Comparison of ENCODE assay signal across 24 cellular contexts in genomic region chr10:7281429-7281828, GRCh38.
A peak's percentile ranks its signal among the peaks of the same experiment; 100 is the strongest.
DNase-seq lines count a peak whose midpoint lies in the region; ATAC-seq, FAIRE-seq and TF ChIP-seq lines count a peak whose summit lies in the region.
"Had no signal": no experiment of that assay in that cellular context is flagged by ENCODE, and none has a peak within 500 bp of the region (broad histone marks: within the 10 kb centered on the region; RNA-seq: fewer than 3 reads in every experiment).

No MANE protein-coding gene starts in this region.

- ATAC-seq in stimulated activated naive CD8-positive, alpha-beta T cell treated with anti-CD3 and anti-CD28 coated beads, Interleukin-15, Interleukin-2, amounts not matched to agents 100 U/mL and 50 U/mL, for 24 hours = no peak
- ATAC-seq in K562 = 0 out of 3 replicates have a peak, but pooled peaks have one; percentile 48
- no peak for ATAC-seq in naive thymus-derived CD4-positive, alpha-beta T cell
- ATAC-seq: HCT116 had no signal

- no peak overlapping the region for H4K8ac ChIP-seq in H9 (replicated peaks; ENCODE audit: insufficient read length, low read depth, low read length)

- no peaks in the 10 kb centered on the region for H3K9me3 Mint-ChIP-seq in stimulated activated naive CD8-positive, alpha-beta T cell treated with anti-CD3 and anti-CD28 coated beads, Interleukin-15, Interleukin-2, amounts not matched to agents 100 ng/mL and 50 ng/mL, for 24 hours
- no peaks in the 10 kb centered on the region for H3K9me3 Mint-ChIP-seq in naive thymus-derived CD4-positive, alpha-beta T cell
- H3K9me3 Mint-ChIP-seq in H9 = no peaks in the 10 kb centered on the region
- H3K9me3 Mint-ChIP-seq: CD8-positive, alpha-beta memory T cell; IgD-negative memory B cell had no signal

- H3K4me3 Mint-ChIP-seq in stimulated activated naive CD8-positive, alpha-beta T cell treated with anti-CD3 and anti-CD28 coated beads, Interleukin-15, Interleukin-2, amounts not matched to agents 100 ng/mL and 50 ng/mL, for 24 hours = no peak overlapping the region
- no peak overlapping the region for H3K4me3 Mint-ChIP-seq in naive thymus-derived CD4-positive, alpha-beta T cell
- no peak overlapping the region for H3K4me3 Mint-ChIP-seq in H9
- H3K4me3 Mint-ChIP-seq: B cell; CD8-positive, alpha-beta memory T cell; IgD-negative memory B cell had no signal

- H3K27ac ChIP-seq in K562 (ENCODE audit: extremely low read depth, low read depth, low read length) (no peak overlapping the region), H9 (ENCODE audit: insufficient read length, low read depth, low read length) (no peak overlapping the region)
- no peak overlapping the region for H3K27ac ChIP-seq in naive thymus-derived CD4-positive, alpha-beta T cell (ENCODE audit: low read depth, low read length)
- H3K27ac ChIP-seq: C4-2B, HL-60 had no signal

- no peak for DNase-seq in stimulated activated naive CD8-positive, alpha-beta T cell treated with anti-CD3 and anti-CD28 coated beads, Interleukin-15, Interleukin-2, amounts not matched to agents 100 U/mL and 50 U/mL, for 24 hours
- DNase-seq in K562 (ENCODE audit: extremely low read depth in 1 of 4, low spot score in 3 of 4) = peak in 3 of 4 experiments; percentile 23 to 45 (median 44)
- DNase-seq in naive thymus-derived CD4-positive, alpha-beta T cell = no peak
- DNase-seq in cerebellum (ENCODE audit: low spot score) = no peak
- DNase-seq in NCI-H2227 treated with DMSO at 0.1 percent for 48 hours (lab: John Stamatoyannopoulos, UW) = no peak
- no peak for DNase-seq in H9
- DNase-seq: CD8-positive, alpha-beta memory T cell; DMS 273 treated with DMSO at 0.1 percent for 48 hours; DND-41; GOT3; NCI-H1092; NCI-H1417 treated with DMSO at 0.1 percent for 48 hours; NCI-H1694 treated with DMSO at 0.1 percent for 48 hours; NCI-H2081; NCI-H226; NCI-H510A; SK-N-SH had no signal

- TF ChIP-seq CTCF in K562 (IDR thresholded peaks at IDR 0.05 in 2 of 3, conservative IDR thresholded peaks at IDR 0.05 in 1 of 3; ENCODE audit: insufficient read depth in 2 of 3, low read depth in 1 of 3, low read length in 3 of 3) = no peak
- TF ChIP-seq CTCF in H9 (conservative IDR thresholded peaks at IDR 0.05) = no peak

- intact Hi-C loops in K562 (cut with micrococcal nuclease) = no loop called here
- intact Hi-C loops in naive thymus-derived CD4-positive, alpha-beta T cell (cut with micrococcal nuclease) = no loop called here

- no peak overlapping the region for H3T11ph ChIP-seq in H9 (ENCODE audit: low read length)

- no peak overlapping the region for H2AFZ ChIP-seq in K562 (ENCODE audit: low read depth, low read length)
- no peak overlapping the region for H2AFZ ChIP-seq in H9 (ENCODE audit: low read length)

- in situ Hi-C loops in K562 (cut with MboI) = no loop called here

- H3K4ac ChIP-seq in H9 (ENCODE audit: low read depth, low read length) = no peak overlapping the region

- no peak overlapping the region for H3K23ac ChIP-seq in H9 (ENCODE audit: insufficient read length, low read depth, low read length)

- H4K91ac ChIP-seq in H9 (ENCODE audit: insufficient read length, low read depth, low read length) = no peak overlapping the region

- H2AK5ac ChIP-seq in H9 (ENCODE audit: insufficient read length, low read length) = no peak overlapping the region

- H2BK120ac ChIP-seq in H9 (ENCODE audit: low read depth, low read length, poor library complexity, severe bottlenecking) = no peak overlapping the region

- H3K4me1 Mint-ChIP-seq in stimulated activated naive CD8-positive, alpha-beta T cell treated with anti-CD3 and anti-CD28 coated beads, Interleukin-15, Interleukin-2, amounts not matched to agents 100 ng/mL and 50 ng/mL, for 24 hours (ENCODE audit: low read depth) = peaks cover 36% of the 10 kb centered on the region
- peaks cover 33 to 74% (median 57%) of the 10 kb centered on the region in 7 donors for H3K4me1 Mint-ChIP-seq in naive thymus-derived CD4-positive, alpha-beta T cell
- peaks cover 4 to 9% of the 10 kb centered on the region in 2 experiments; a peak in 2 of 4 replicates for H3K4me1 Mint-ChIP-seq in H9

- BruUV-seq in K562 (replicated peaks; lab: Mats Ljungman, UMichigan) = no TSS peak

- no peak overlapping the region for H3K18ac ChIP-seq in H9 (ENCODE audit: insufficient read length, low read depth, low read length)

- no peak overlapping the region for H2BK20ac ChIP-seq in H9 (ENCODE audit: low read depth, low read length, poor library complexity, severe bottlenecking)

- FAIRE-seq in K562 (lab: Jason Lieb, UNC) = no peak
- FAIRE-seq: GM12892 had no signal

- H3K36me3 Mint-ChIP-seq in stimulated activated naive CD8-positive, alpha-beta T cell treated with anti-CD3 and anti-CD28 coated beads, Interleukin-15, Interleukin-2, amounts not matched to agents 100 ng/mL and 50 ng/mL, for 24 hours (ENCODE audit: low read depth) = peaks cover 52% of the 10 kb centered on the region
- peaks cover 8 to 57% (median 39%) of the 10 kb centered on the region in 5 donors for H3K36me3 Mint-ChIP-seq in naive thymus-derived CD4-positive, alpha-beta T cell
- H3K36me3 Mint-ChIP-seq in H9 (ENCODE audit: insufficient read depth in 1 of 3, low read depth in 3 of 3) = no peaks in the 10 kb centered on the region; a peak in 2 of 7 replicates

- H2BK12ac ChIP-seq in H9 (ENCODE audit: insufficient read length, low read depth, low read length) = no peak overlapping the region

- H3K27ac Mint-ChIP-seq in stimulated activated naive CD8-positive, alpha-beta T cell treated with anti-CD3 and anti-CD28 coated beads, Interleukin-15, Interleukin-2, amounts not matched to agents 100 ng/mL and 50 ng/mL, for 24 hours = peak overlapping the region; percentile 53
- peak overlapping the region in 7 of 9 donors; percentile 2 to 84 (median 24) for H3K27ac Mint-ChIP-seq in naive thymus-derived CD4-positive, alpha-beta T cell
- no peak overlapping the region for H3K27ac Mint-ChIP-seq in H9
- H3K27ac Mint-ChIP-seq: B cell, IgD-negative memory B cell had no signal

- TF ChIP-seq EP300 in K562 (IDR thresholded peaks at IDR 0.05; ENCODE audit: low read length) = no peak

- H3K36me3 ChIP-seq in K562 (ENCODE audit: control insufficient read depth, insufficient read depth, low read length) = peaks cover 15% of the 10 kb centered on the region; the same call in 1 of the 3 replicates
- peaks cover 0 to 11% (median 0%) of the 10 kb centered on the region in 3 experiments for H3K36me3 ChIP-seq in naive thymus-derived CD4-positive, alpha-beta T cell (ENCODE audit: control insufficient read depth in 2 of 3, insufficient read depth in 3 of 3, low read length in 3 of 3)

- no peak overlapping the region for H2BK15ac ChIP-seq in H9 (ENCODE audit: low read depth, low read length)

- H3K4me1 ChIP-seq in K562 (replicated peaks in 1 of 2; ENCODE audit: control insufficient read depth in 2 of 2, insufficient read depth in 2 of 2, low read length in 2 of 2) = no peaks in the 10 kb centered on the region
- peaks cover 0 to 8% of the 10 kb centered on the region in 2 donors for H3K4me1 ChIP-seq in naive thymus-derived CD4-positive, alpha-beta T cell (ENCODE audit: control insufficient read depth in 2 of 2, insufficient read depth in 2 of 2, low read length in 2 of 2)
- no peaks in the 10 kb centered on the region for H3K4me1 ChIP-seq in H9 (ENCODE audit: insufficient read depth, low read length)

- H3K4me2 ChIP-seq in K562 (ENCODE audit: insufficient read depth, low read length) = no peak overlapping the region
- no peak overlapping the region for H3K4me2 ChIP-seq in H9 (ENCODE audit: insufficient read depth, insufficient read length, low read length)
- H3K4me2 ChIP-seq: SK-N-SH had no signal

- no peak overlapping the region for H3K56ac ChIP-seq in H9 (ENCODE audit: insufficient read length, low read depth, low read length)

- H3K79me1 ChIP-seq in H9 (ENCODE audit: insufficient read depth, low read depth, low read length, poor library complexity, severe bottlenecking) = no peaks in the 10 kb centered on the region

- CTCF ChIA-PET in K562 (lab: Yijun Ruan, JAX; ENCODE audit: low intra/inter-chr PET ratio) = interaction anchor here (0.7 kb wide), 1 partner anchor 361 kb away, joined by 3 read pairs; no protein-coding TSS in a partner anchor
- CTCF ChIA-PET in naive thymus-derived CD4-positive, alpha-beta T cell (lab: Charles Lee) = interaction anchor here (0.5 kb wide), 1 partner anchor 341 kb away, joined by 3 read pairs; no protein-coding TSS in a partner anchor

- no peak overlapping the region for H2BK5ac ChIP-seq in H9 (ENCODE audit: insufficient read length, low read length)

- 77% methylated on average over 6 of the region's 6 CpGs for WGBS in K562 (ENCODE audit: insufficient coverage, low coverage, missing lambda C conversion rate)
- WGBS in H9 (ENCODE audit: extremely low coverage, insufficient read length, low lambda C conversion rate) = no CpG with 5 or more reads among the region's 6 CpGs

- H3K27me3 Mint-ChIP-seq in stimulated activated naive CD8-positive, alpha-beta T cell treated with anti-CD3 and anti-CD28 coated beads, Interleukin-15, Interleukin-2, amounts not matched to agents 100 ng/mL and 50 ng/mL, for 24 hours = no peaks in the 10 kb centered on the region
- H3K27me3 Mint-ChIP-seq in naive thymus-derived CD4-positive, alpha-beta T cell = no peaks in the 10 kb centered on the region
- no peaks in the 10 kb centered on the region for H3K27me3 Mint-ChIP-seq in H9 (ENCODE audit: low read depth)
- H3K27me3 Mint-ChIP-seq: B cell; CD8-positive, alpha-beta memory T cell; IgD-negative memory B cell had no signal

- POLR2A ChIA-PET in K562 (lab: Yijun Ruan, JAX) = no interaction called here
- POLR2A ChIA-PET in naive thymus-derived CD4-positive, alpha-beta T cell (lab: Charles Lee) = interaction anchor here (0.6 kb wide), 1 partner anchor 13 kb away, joined by 6 read pairs; no protein-coding TSS in a partner anchor

- no peaks in the 10 kb centered on the region for H3K23me2 ChIP-seq in H9 (ENCODE audit: insufficient read length, low read depth, low read length, poor library complexity, severe bottlenecking)

- no peak overlapping the region for H3K4me3 ChIP-seq in K562
- H3K4me3 ChIP-seq in naive thymus-derived CD4-positive, alpha-beta T cell (ENCODE audit: low read length) = no peak overlapping the region

- H3K9me3 ChIP-seq in K562 (replicated peaks; ENCODE audit: control insufficient read depth, insufficient read depth, low read depth, low read length) (no peaks in the 10 kb centered on the region), H9 (ENCODE audit: control insufficient read depth, low read depth, low read length) (no peaks in the 10 kb centered on the region)
- H3K9me3 ChIP-seq in naive thymus-derived CD4-positive, alpha-beta T cell (ENCODE audit: control insufficient read depth in 2 of 3, low read length in 3 of 3) = no peaks in the 10 kb centered on the region
- H3K9me3 ChIP-seq: SK-N-SH had no signal

- TF ChIP-seq RAD21 in K562 (CRISPR knock-in tag; conservative IDR thresholded peaks at IDR 0.05 in 1 of 2, IDR thresholded peaks at IDR 0.05 in 1 of 2) = no peak

- H3K9me1 ChIP-seq in K562 (ENCODE audit: control insufficient read depth, insufficient read depth, low read length) = no peaks in the 10 kb centered on the region

- H4K20me1 ChIP-seq in K562 (replicated peaks; ENCODE audit: control insufficient read depth, insufficient read depth, low read length) = 0 out of 2 replicates have a peak, but pooled peaks cover 4% of the 10 kb centered on the region
- H4K20me1 ChIP-seq in H9 (ENCODE audit: control insufficient read depth, insufficient read depth, insufficient read length) = no peaks in the 10 kb centered on the region

- H3K79me2 ChIP-seq in K562 (ENCODE audit: control insufficient read depth, insufficient read depth, low read length) (peaks cover 7% of the 10 kb centered on the region; the same call in 2 of the 3 replicates), H9 (ENCODE audit: insufficient read depth, low read length) (no peaks in the 10 kb centered on the region)

- no peak overlapping the region for H4K5ac ChIP-seq in H9 (ENCODE audit: insufficient read length, low read depth, low read length)

- no peak overlapping the region for H3K9ac ChIP-seq in K562 (ENCODE audit: insufficient read depth in 1 of 2, low read depth in 2 of 2, low read length in 2 of 2)
- H3K9ac ChIP-seq in H9 (ENCODE audit: extremely low read depth, insufficient read length, low read length) = no peak overlapping the region
- H3K9ac ChIP-seq: SK-N-SH had no signal

- H3K27me3 ChIP-seq in K562 (ENCODE audit: control insufficient read depth in 2 of 2, insufficient read depth in 2 of 2, low read length in 2 of 2) (no peaks in the 10 kb centered on the region), H9 (ENCODE audit: insufficient read depth, low read length) (no peaks in the 10 kb centered on the region)
- no peaks in the 10 kb centered on the region for H3K27me3 ChIP-seq in naive thymus-derived CD4-positive, alpha-beta T cell (ENCODE audit: control insufficient read depth in 2 of 2, insufficient read depth in 2 of 2, low read length in 2 of 2)

- no peak overlapping the region for H3K14ac ChIP-seq in H9 (ENCODE audit: insufficient read depth, low read length)

- TF ChIP-seq POLR2A in K562 (conservative IDR thresholded peaks at IDR 0.05) = no peak

Comparison
In these comparisons a context has a peak if more than half of its experiments do, and no peak if none do; other contexts are left out.
1. H3K27ac Mint-ChIP-seq: peak in stimulated activated naive CD8-positive, alpha-beta T cell treated with anti-CD3 and anti-CD28 coated beads, Interleukin-15, Interleukin-2, amounts not matched to agents 100 ng/mL and 50 ng/mL, for 24 hours (single experiment) and naive thymus-derived CD4-positive, alpha-beta T cell (7 of 9); none in H9 (0 of 3).
2. DNase-seq: peak in K562 (3 of 4); none in stimulated activated naive CD8-positive, alpha-beta T cell treated with anti-CD3 and anti-CD28 coated beads, Interleukin-15, Interleukin-2, amounts not matched to agents 100 U/mL and 50 U/mL, for 24 hours (single experiment), naive thymus-derived CD4-positive, alpha-beta T cell (0 of 9), cerebellum (single experiment), NCI-H2227 treated with DMSO at 0.1 percent for 48 hours (single experiment) and H9 (single experiment).